Comparison of ENCODE assay signal across 8 cellular contexts in the genomic region with DNA sequence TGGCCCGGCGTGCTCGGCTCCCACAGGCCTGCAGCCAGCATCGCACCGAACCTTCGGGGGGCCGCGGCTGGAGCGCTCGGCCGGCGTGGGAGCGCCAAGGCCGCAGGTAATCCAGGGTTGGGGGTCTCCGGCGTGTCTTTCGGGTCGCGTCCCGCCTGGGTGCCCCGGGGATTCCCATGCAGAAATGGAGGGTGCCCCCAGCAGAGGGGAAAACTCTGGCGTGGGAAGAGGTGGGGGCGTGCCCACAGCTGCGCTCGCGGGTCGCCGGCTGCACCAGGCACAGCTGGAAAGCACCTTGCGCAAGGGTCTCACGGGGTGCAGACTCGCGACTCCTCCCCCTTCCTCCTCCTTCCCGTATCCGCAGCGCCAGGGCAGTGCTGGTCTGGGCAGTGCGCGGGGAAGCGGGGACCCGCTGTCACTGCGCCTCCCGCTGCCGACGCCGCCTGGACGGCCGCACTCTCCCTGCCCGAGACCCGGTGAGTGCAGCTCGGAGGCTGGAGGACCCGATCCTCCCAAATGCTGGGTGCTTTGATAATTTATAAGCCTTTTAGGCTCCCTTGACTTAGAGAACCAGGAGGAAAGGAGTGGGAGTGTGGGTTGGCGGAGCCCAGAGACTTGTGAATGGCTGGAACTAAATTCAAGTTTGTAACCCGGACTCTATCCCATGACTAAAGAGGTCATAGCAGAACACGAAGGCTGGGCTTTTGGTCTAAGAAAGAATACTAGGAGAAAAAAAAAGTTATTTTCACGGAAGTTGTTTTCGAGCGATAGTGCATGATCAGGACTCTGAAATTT. TPM values are rescaled to one million over a fixed set of nuclear protein-coding genes. Genes with fewer than 3 reads are reported as not detected.
DNase-seq lines count a peak whose midpoint lies in the region; ATAC-seq and TF ChIP-seq lines count a peak whose summit lies in the region.

No MANE protein-coding gene starts in this region.

- H3K27ac ChIP-seq in HUES6 (ENCODE audit: low read depth, low read length) (peak overlapping the region; percentile 92; the same call in 1 of the 2 replicates), iPS DF 6.9 (ENCODE audit: low read length) (no peak overlapping the region), gastrocnemius medialis (peak overlapping the region; percentile 94 to 98 (median 97))

- H3K9ac ChIP-seq in HUES6 (ENCODE audit: low read length) = peak overlapping the region; percentile 54

- H3K27me3 ChIP-seq in HUES6 (ENCODE audit: control insufficient read depth, insufficient read depth, low read length) = peaks cover 9% of the 10 kb centered on the region; the same call in 1 of the 2 replicates
- peaks cover 5% of the 10 kb centered on the region for H3K27me3 ChIP-seq in iPS DF 6.9 (ENCODE audit: control insufficient read depth, insufficient read depth, low read length)
- no peaks in the 10 kb centered on the region for H3K27me3 ChIP-seq in gastrocnemius medialis

- H3K36me3 ChIP-seq in HUES6 (ENCODE audit: control insufficient read depth, insufficient read depth, low read length) (peaks cover 9% of the 10 kb centered on the region; the same call in 1 of the 2 replicates), iPS DF 6.9 (ENCODE audit: control insufficient read depth, insufficient read depth, low read length) (no peaks in the 10 kb centered on the region), gastrocnemius medialis (peaks cover 0 to 4% of the 10 kb centered on the region in 2 donors)

- WGBS in iPS DF 6.9 (ENCODE audit: insufficient coverage, insufficient read length) = no CpG with 5 or more reads among the region's 56 CpGs

- TF ChIP-seq POLR2A in gastrocnemius medialis (IDR thresholded peaks at IDR 0.05) = peak; percentile 96 to 97

- DNase-seq in DMS53 (lab: John Stamatoyannopoulos, UW) = peak; percentile 81
- peak; percentile 55 for DNase-seq in T-helper 9 cell
- DNase-seq in astrocyte of the spinal cord (ENCODE audit: low read depth, low spot score) = peak; percentile 70
- no peak for DNase-seq in iPS DF 6.9 (ENCODE audit: low read depth, low spot score)
- DNase-seq in gastrocnemius medialis = peak; percentile 91
- no peak for DNase-seq in NCI-H128 (lab: John Stamatoyannopoulos, UW; ENCODE audit: unreplicated experiment)

- TF ChIP-seq CTCF in astrocyte of the spinal cord (IDR thresholded peaks at IDR 0.05; ENCODE audit: low read depth, low read length) = no peak
- TF ChIP-seq CTCF in gastrocnemius medialis (IDR thresholded peaks at IDR 0.05 in 4 of 5, conservative IDR thresholded peaks at IDR 0.05 in 1 of 5) = peak in 1 of 5 experiments; percentile 20

- peak; percentile 51 for ATAC-seq in GM21423 (IDR thresholded peaks at IDR 0.05; ENCODE audit: unreplicated experiment)
- peak; percentile 63 to 71 for ATAC-seq in gastrocnemius medialis

- H3K4me3 ChIP-seq in HUES6 (ENCODE audit: low read depth, low read length) (peak overlapping the region; percentile 76), astrocyte of the spinal cord (ENCODE audit: low read depth, low read length) (peak overlapping the region; percentile 70), iPS DF 6.9 (ENCODE audit: low read length) (peak overlapping the region; percentile 53; the same call in 1 of the 2 replicates), gastrocnemius medialis (peak overlapping the region; percentile 85 to 96 (median 90))

- intact Hi-C loops in gastrocnemius medialis (cut with DNase I; ENCODE audit: low total_unique reads) = loop anchor here (2.0 to 10.0 kb wide), 4 partner anchors 20 to 430 kb away; a partner anchor contains a TSS

- in situ Hi-C loops in astrocyte of the spinal cord (cut with HindIII; ENCODE audit: low sequenced_read_pairs) (no loop called here), gastrocnemius medialis (cut with MboI; ENCODE audit: low sequenced_read_pairs in 4 of 4) (no loop called here)

- H3K9me3 ChIP-seq in HUES6 (ENCODE audit: control insufficient read depth, insufficient read depth, low read depth, low read length) (no peaks in the 10 kb centered on the region), iPS DF 6.9 (ENCODE audit: control insufficient read depth, insufficient read depth, low read length) (no peaks in the 10 kb centered on the region), gastrocnemius medialis (no peaks in the 10 kb centered on the region)

- H3K4me1 ChIP-seq in HUES6 (ENCODE audit: control insufficient read depth, insufficient read depth, low read length) (peaks cover 32% of the 10 kb centered on the region), iPS DF 6.9 (ENCODE audit: control insufficient read depth, insufficient read depth, low read length) (peaks cover 5% of the 10 kb centered on the region), gastrocnemius medialis (peaks cover 43 to 56% of the 10 kb centered on the region in 2 donors)

RNA-seq across cellular contexts. Expression of a gene that starts 0.5 kb away (rescaled TPM):
- 1 to 10 TPM; 3.2 to 5.3 (median 4.2) TPM for total RNA-seq in gastrocnemius medialis

Comparison
In these comparisons a context has a peak if more than half of its experiments do, and no peak if none do; other contexts are left out.
1. DNase-seq: peak in DMS53 (single experiment), T-helper 9 cell (single experiment), astrocyte of the spinal cord (single experiment) and gastrocnemius medialis (2 of 2); none in iPS DF 6.9 (single experiment) and NCI-H128 (single experiment).
2. Peak in every context shown above with its lines, with median percentiles within 50 percentile points of each other: H3K4me3 ChIP-seq.